Comparison of ENCODE assay signal across 25 cellular contexts in genomic region chr16:79114759-79115158, GRCh38.
"Had no signal": no experiment of that assay in that cellular context is flagged by ENCODE, and none has a peak within 500 bp of the region (broad histone marks: within the 10 kb centered on the region; RNA-seq: fewer than 3 reads in every experiment).

No MANE protein-coding gene starts in this region.

- H3K4me3 ChIP-seq: heart right ventricle, hepatocyte, left ventricle myocardium inferior, lung, ovary, right atrium auricular region, right lobe of liver, smooth muscle cell, stomach, testis, thyroid gland, transverse colon, upper lobe of right lung had no signal

- H3K36me3 Mint-ChIP-seq: naive thymus-derived CD8-positive, alpha-beta T cell had no signal

- H3K36me3 ChIP-seq: heart right ventricle, left ventricle myocardium inferior, ovary, right atrium auricular region, right lobe of liver, stomach, thyroid gland, transverse colon, upper lobe of right lung had no signal

- H3K27me3 ChIP-seq: heart right ventricle, hepatocyte, ovary, right atrium auricular region, right lobe of liver, stomach, testis, thyroid gland, transverse colon, upper lobe of right lung had no signal

- H3K27me3 Mint-ChIP-seq: stimulated activated naive B cell treated with anti-CD40 and anti-IgM and Interleukin-4, amounts not matched to agents 10 μg/mL and 1 μg/mL and 100 μg/mL, for 72 hours had no signal

- H3K4me1 ChIP-seq: left ventricle myocardium inferior, right atrium auricular region, right lobe of liver, stomach, thyroid gland, transverse colon, upper lobe of right lung had no signal

- ATAC-seq: heart right ventricle; left colon; naive thymus-derived CD8-positive, alpha-beta T cell; right lobe of liver; stimulated activated naive B cell treated with anti-CD40 and anti-IgM and Interleukin-4, amounts not matched to agents 10 μg/mL and 1 μg/mL and 100 μg/mL, for 72 hours; stimulated activated naive CD8-positive, alpha-beta T cell treated with anti-CD3 and anti-CD28 coated beads, Interleukin-15, Interleukin-2, amounts not matched to agents 100 U/mL and 50 U/mL, for 24 hours; upper lobe of right lung had no signal

- H3K4me3 Mint-ChIP-seq: naive thymus-derived CD8-positive, alpha-beta T cell; stimulated activated naive B cell treated with anti-CD40 and anti-IgM and Interleukin-4, amounts not matched to agents 10 μg/mL and 1 μg/mL and 100 μg/mL, for 72 hours had no signal

- H3K9me3 ChIP-seq: ovary, right lobe of liver, testis, thyroid gland, transverse colon, upper lobe of right lung had no signal

- H3K4me1 Mint-ChIP-seq: naive thymus-derived CD8-positive, alpha-beta T cell; stimulated activated naive B cell treated with anti-CD40 and anti-IgM and Interleukin-4, amounts not matched to agents 10 μg/mL and 1 μg/mL and 100 μg/mL, for 72 hours had no signal

- H3K27ac ChIP-seq: heart right ventricle, hepatocyte, left ventricle myocardium inferior, ovary, right atrium auricular region, right lobe of liver, stomach, testis, thyroid gland, transverse colon, upper lobe of right lung had no signal

- DNase-seq: heart right ventricle; kidney; left colon; left ventricle myocardium inferior; mesendoderm; midbrain; naive thymus-derived CD8-positive, alpha-beta T cell; ovary; right lobe of liver; stimulated activated CD4-positive, alpha-beta T cell treated with anti-CD3 and anti-CD28 coated beads, Interleukin-12 subunit alpha, Interleukin-12 subunit beta, amount 100 ng/mL, for 4 hours; stimulated activated CD4-positive, alpha-beta T cell treated with anti-CD3 and anti-CD28 coated beads, Interleukin-15, amount 100 ng/mL, for 24 hours; stimulated activated CD4-positive, alpha-beta T cell treated with anti-CD3 and anti-CD28 coated beads, Interleukin-2, amount 100 ng/mL, for 24 hours; stimulated activated CD4-positive, alpha-beta T cell treated with anti-CD3 and anti-CD28 coated beads, Interleukin-4, amount 100 ng/mL, for 1 hour; stimulated activated naive B cell treated with anti-CD40 and anti-IgM and Interleukin-4, amounts not matched to agents 10 μg/mL and 1 μg/mL and 100 μg/mL, for 72 hours; stimulated activated naive CD8-positive, alpha-beta T cell treated with anti-CD3 and anti-CD28 coated beads, Interleukin-15, Interleukin-2, amounts not matched to agents 100 U/mL and 50 U/mL, for 24 hours; stomach; testis; thyroid gland; transverse colon; upper lobe of right lung had no signal

- H3K27ac Mint-ChIP-seq: naive thymus-derived CD8-positive, alpha-beta T cell; progenitor cell of endocrine pancreas; stimulated activated naive B cell treated with anti-CD40 and anti-IgM and Interleukin-4, amounts not matched to agents 10 μg/mL and 1 μg/mL and 100 μg/mL, for 72 hours had no signal
